In the genomic region with DNA sequence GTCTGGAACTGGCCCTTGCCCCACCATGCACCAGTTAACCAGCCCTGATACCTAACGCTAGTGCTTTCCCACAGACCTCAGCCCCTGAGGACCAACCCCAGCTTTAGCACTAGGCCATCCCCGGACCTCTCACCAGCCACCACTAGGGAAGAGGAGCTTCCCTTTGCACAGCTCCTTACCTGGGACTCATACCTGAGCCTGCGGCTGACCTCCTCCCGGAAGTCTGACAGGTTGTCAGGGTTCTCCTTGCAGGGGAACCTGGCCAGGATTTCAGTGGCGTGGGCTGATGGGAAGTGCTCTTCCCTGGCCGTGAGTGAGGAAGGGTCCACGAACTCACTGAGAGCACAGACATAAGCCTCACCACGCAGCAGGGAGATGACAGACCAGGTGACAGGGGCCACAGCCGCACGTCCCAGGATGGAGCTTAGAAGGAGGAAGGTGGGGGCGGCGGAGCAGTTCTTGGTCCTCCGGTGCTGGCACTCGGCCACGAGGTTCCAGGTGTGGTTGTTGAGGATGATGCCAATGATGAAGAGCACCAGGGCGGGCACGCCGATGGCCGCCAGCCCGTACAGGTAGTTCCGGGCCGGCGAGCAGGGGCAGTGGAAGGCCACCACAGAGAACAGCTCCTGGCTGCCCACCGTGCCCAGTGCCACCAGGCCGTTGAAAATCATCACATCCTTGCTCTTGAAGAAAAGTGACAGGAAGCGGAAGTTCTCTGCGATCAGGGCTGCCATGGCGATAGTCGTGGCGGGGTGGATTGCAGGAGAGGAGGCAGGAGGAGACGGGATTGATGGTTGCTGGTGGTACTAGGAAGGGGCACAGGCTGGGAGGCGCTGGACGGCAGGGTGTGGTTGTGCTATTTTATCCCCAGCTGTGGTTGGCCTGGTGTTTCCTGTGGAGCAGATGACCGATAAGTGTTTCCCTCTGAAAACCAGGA, we compare ENCODE assay signal across 10 cellular contexts. TPM values are rescaled to one million over a fixed set of nuclear protein-coding genes. Genes with fewer than 3 reads are reported as not detected.
DNase-seq lines count a peak whose midpoint lies in the region; ATAC-seq and TF ChIP-seq lines count a peak whose summit lies in the region.
"Had no signal": no experiment of that assay in that cellular context is flagged by ENCODE, and none has a peak within 500 bp of the region (broad histone marks: within the 10 kb centered on the region; RNA-seq: fewer than 3 reads in every experiment).

No MANE protein-coding gene starts in this region.

- H3K9me3 ChIP-seq in left lung (no peaks in the 10 kb centered on the region), subcutaneous abdominal adipose tissue (ENCODE audit: control insufficient read depth in 5 of 5, low read length in 5 of 5) (no peaks in the 10 kb centered on the region)
- H3K9me3 ChIP-seq: A549 had no signal

- H3K4me3 ChIP-seq in left lung, result peak overlapping the region in 1 of 2 donors; percentile 77
- peak overlapping the region; percentile 23 to 91 (median 87) for H3K4me3 ChIP-seq in subcutaneous abdominal adipose tissue (ENCODE audit: low read depth in 1 of 5, low read length in 5 of 5)
- H3K4me3 ChIP-seq: A549 had no signal

- H3K4me1 ChIP-seq in left lung (peaks cover 36 to 81% of the 10 kb centered on the region in 2 donors), subcutaneous abdominal adipose tissue (ENCODE audit: control insufficient read depth in 5 of 5, insufficient read depth in 5 of 5, low read length in 5 of 5) (peaks cover 28 to 83% (median 76%) of the 10 kb centered on the region in 5 donors)

- DNase-seq in activated CD4-positive, alpha-beta T cell treated with anti-CD3 and anti-CD28 coated beads, Interleukin-2, amount 10 ng/mL, durations not matched to agents 24 days and 14 days, result no peak
- no peak for DNase-seq in activated CD4-positive, alpha-beta T cell treated with anti-CD3 and anti-CD28 coated beads, Interleukin-2, amount 50 U/mL, for 4 hours
- no peak for DNase-seq in activated naive CD8-positive, alpha-beta T cell treated with anti-CD3 and anti-CD28 coated beads, Interleukin-2, amount 50 U/mL, for 24 hours
- peak in 1 of 2 donors; percentile 80 for DNase-seq in left lung
- no peak for DNase-seq in erythroblast (lab: John Stamatoyannopoulos, UW)
- DNase-seq in NCI-H2171 (lab: John Stamatoyannopoulos, UW), result no peak
- DNase-seq in DMS53 treated with DMSO at 0.1 percent for 48 hours (lab: John Stamatoyannopoulos, UW; ENCODE audit: unreplicated experiment), result no peak

- TF ChIP-seq POLR2A in erythroblast (IDR thresholded peaks at IDR 0.05; ENCODE audit: low read length), result no peak

- intact Hi-C loops in activated CD4-positive, alpha-beta T cell treated with anti-CD3 and anti-CD28 coated beads, Interleukin-2, amount 10 ng/mL, durations not matched to agents 24 days and 14 days (cut with micrococcal nuclease), result no loop called here
- intact Hi-C loops in left lung (cut with DNase I), result no loop called here

- no peak for ATAC-seq in activated naive CD8-positive, alpha-beta T cell treated with anti-CD3 and anti-CD28 coated beads, Interleukin-2, amount 50 U/mL, for 24 hours
- ATAC-seq in left lung, result no peak
- ATAC-seq: A549 had no signal

- H3K36me3 Mint-ChIP-seq in activated CD4-positive, alpha-beta T cell treated with anti-CD3 and anti-CD28 coated beads, Interleukin-2, amount 10 ng/mL, durations not matched to agents 24 days and 14 days (ENCODE audit: low read depth), result peaks cover 49% of the 10 kb centered on the region
- H3K36me3 Mint-ChIP-seq in activated naive CD8-positive, alpha-beta T cell treated with anti-CD3 and anti-CD28 coated beads, Interleukin-2, amount 50 U/mL, for 24 hours (ENCODE audit: low read depth), result peaks cover 27% of the 10 kb centered on the region

- peak overlapping the region in 2 of 5 donors; percentile 37 to 90 for H3K9ac ChIP-seq in subcutaneous abdominal adipose tissue (ENCODE audit: low read length in 5 of 5)

- no peaks in the 10 kb centered on the region for H3K9me3 Mint-ChIP-seq in activated CD4-positive, alpha-beta T cell treated with anti-CD3 and anti-CD28 coated beads, Interleukin-2, amount 10 ng/mL, durations not matched to agents 24 days and 14 days
- H3K9me3 Mint-ChIP-seq in activated naive CD8-positive, alpha-beta T cell treated with anti-CD3 and anti-CD28 coated beads, Interleukin-2, amount 50 U/mL, for 24 hours, result no peaks in the 10 kb centered on the region

- H3K4me3 Mint-ChIP-seq in activated CD4-positive, alpha-beta T cell treated with anti-CD3 and anti-CD28 coated beads, Interleukin-2, amount 10 ng/mL, durations not matched to agents 24 days and 14 days, result peak overlapping the region; percentile 95
- no peak overlapping the region for H3K4me3 Mint-ChIP-seq in activated naive CD8-positive, alpha-beta T cell treated with anti-CD3 and anti-CD28 coated beads, Interleukin-2, amount 50 U/mL, for 24 hours

- H3K27ac ChIP-seq in left lung (peak overlapping the region; percentile 28 to 83), subcutaneous abdominal adipose tissue (ENCODE audit: low read depth, low read length) (peak overlapping the region; percentile 92)

- no peak for TF ChIP-seq CTCF in left lung (IDR thresholded peaks at IDR 0.05)

- peak overlapping the region; percentile 19 for H3K27ac Mint-ChIP-seq in activated CD4-positive, alpha-beta T cell treated with anti-CD3 and anti-CD28 coated beads, Interleukin-2, amount 10 ng/mL, durations not matched to agents 24 days and 14 days
- H3K27ac Mint-ChIP-seq in activated naive CD8-positive, alpha-beta T cell treated with anti-CD3 and anti-CD28 coated beads, Interleukin-2, amount 50 U/mL, for 24 hours, result peak overlapping the region; percentile 49

- H3K27me3 ChIP-seq in left lung (peaks cover 0 to 15% of the 10 kb centered on the region in 2 donors), subcutaneous abdominal adipose tissue (ENCODE audit: control insufficient read depth in 5 of 5, insufficient read depth in 4 of 5, low read length in 5 of 5) (peaks cover 0 to 27% (median 0%) of the 10 kb centered on the region in 5 donors)

- H3K27me3 Mint-ChIP-seq in activated CD4-positive, alpha-beta T cell treated with anti-CD3 and anti-CD28 coated beads, Interleukin-2, amount 10 ng/mL, durations not matched to agents 24 days and 14 days, result no peaks in the 10 kb centered on the region
- no peaks in the 10 kb centered on the region for H3K27me3 Mint-ChIP-seq in activated naive CD8-positive, alpha-beta T cell treated with anti-CD3 and anti-CD28 coated beads, Interleukin-2, amount 50 U/mL, for 24 hours

- H3K36me3 ChIP-seq in left lung (peaks cover 0 to 58% of the 10 kb centered on the region in 2 donors), subcutaneous abdominal adipose tissue (ENCODE audit: control insufficient read depth in 5 of 5, insufficient read depth in 5 of 5, low read length in 5 of 5) (peaks cover 0 to 53% (median 48%) of the 10 kb centered on the region in 5 donors)

- peaks cover 57% of the 10 kb centered on the region for H3K4me1 Mint-ChIP-seq in activated CD4-positive, alpha-beta T cell treated with anti-CD3 and anti-CD28 coated beads, Interleukin-2, amount 10 ng/mL, durations not matched to agents 24 days and 14 days
- peaks cover 34% of the 10 kb centered on the region for H3K4me1 Mint-ChIP-seq in activated naive CD8-positive, alpha-beta T cell treated with anti-CD3 and anti-CD28 coated beads, Interleukin-2, amount 50 U/mL, for 24 hours

RNA-seq across cellular contexts. Expression of a gene that starts 2.7 kb away (rescaled TPM):
- total RNA-seq in activated CD4-positive, alpha-beta T cell treated with anti-CD3 and anti-CD28 coated beads, Interleukin-2, amount 10 ng/mL, durations not matched to agents 24 days and 14 days, result 14.0 and 17.5 TPM in 2 replicates
- total RNA-seq in left lung, result 10 to 100 TPM; 29.4 to 60.2 TPM

RNA-seq across cellular contexts. Expression of a gene that starts 9.2 kb away (rescaled TPM):
- not detected in 2 replicates for total RNA-seq in activated CD4-positive, alpha-beta T cell treated with anti-CD3 and anti-CD28 coated beads, Interleukin-2, amount 10 ng/mL, durations not matched to agents 24 days and 14 days
- not detected for total RNA-seq in left lung
- total RNA-seq: myocyte had no signal

RNA-seq across cellular contexts. Expression of a gene that starts 29.6 kb away (rescaled TPM):
- total RNA-seq in activated CD4-positive, alpha-beta T cell treated with anti-CD3 and anti-CD28 coated beads, Interleukin-2, amount 10 ng/mL, durations not matched to agents 24 days and 14 days, result not detected in 2 replicates
- under 1 TPM in 1 of 2 donors, not detected in 1; 0.16 TPM for total RNA-seq in left lung
- total RNA-seq: myocyte had no signal

RNA-seq across cellular contexts. Expression of a gene that starts 44.0 kb away (rescaled TPM):
- total RNA-seq in activated CD4-positive, alpha-beta T cell treated with anti-CD3 and anti-CD28 coated beads, Interleukin-2, amount 10 ng/mL, durations not matched to agents 24 days and 14 days, result 2.8 and 3.1 TPM in 2 replicates
- under 1 TPM; 0.76 TPM for total RNA-seq in left lung

RNA-seq across cellular contexts. Expression of a gene that starts 53.0 kb away (rescaled TPM):
- 103 and 105 TPM in 2 replicates for total RNA-seq in activated CD4-positive, alpha-beta T cell treated with anti-CD3 and anti-CD28 coated beads, Interleukin-2, amount 10 ng/mL, durations not matched to agents 24 days and 14 days
- 10 to 100 TPM; 20.1 to 35.4 TPM for total RNA-seq in left lung
